8 cellular contexts compared by ENCODE assay signal in the genomic region with DNA sequence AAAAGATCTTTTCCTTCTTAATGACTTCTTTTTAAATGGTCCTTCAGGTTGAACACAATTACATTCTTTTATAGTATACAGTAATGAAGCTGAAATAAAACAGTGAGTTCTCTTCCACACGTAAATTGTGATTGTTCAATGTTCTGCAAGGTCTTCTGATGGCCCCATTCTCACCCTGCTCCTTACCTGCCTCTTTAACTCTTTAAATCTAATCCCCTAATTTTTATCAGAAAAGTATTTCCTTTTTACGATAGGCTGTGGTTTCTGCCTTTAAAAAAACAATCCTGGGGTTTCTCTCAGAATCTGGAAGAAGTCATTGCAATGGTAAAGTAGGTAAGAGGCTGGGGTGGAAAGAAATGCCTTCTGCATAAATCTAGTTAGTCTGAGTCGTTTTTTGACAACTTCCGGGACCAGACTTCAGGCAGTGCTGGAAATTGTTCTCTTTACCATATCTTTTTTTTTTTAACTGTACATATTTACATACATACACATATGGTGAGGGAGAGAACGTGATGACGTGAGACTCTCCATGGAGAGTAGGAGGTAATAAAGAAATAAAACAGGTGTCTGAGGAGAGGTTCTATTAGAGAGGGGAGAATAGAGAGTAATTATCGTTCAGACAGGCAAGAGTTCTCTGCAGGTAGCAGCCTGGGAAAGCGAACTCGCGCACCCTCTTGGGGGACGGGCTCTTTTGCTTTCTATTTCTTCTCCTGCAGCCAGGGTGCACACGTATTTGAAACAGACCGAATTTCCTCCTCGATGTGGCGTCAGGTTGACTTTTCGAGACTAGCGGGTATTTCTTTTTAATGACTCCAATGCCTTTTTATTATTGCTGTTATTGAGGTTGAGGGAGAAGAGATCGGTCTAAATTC. TPM values are rescaled to one million over a fixed set of nuclear protein-coding genes. Genes with fewer than 3 reads are reported as not detected.
A peak's percentile ranks its signal among the peaks of the same experiment; 100 is the strongest.
DNase-seq lines count a peak whose midpoint lies in the region; ATAC-seq and TF ChIP-seq lines count a peak whose summit lies in the region.

SIDT1 (plus strand) TSS at position 730 of the 872 bp plus-strand sequence. CDS start 467 bp downstream, outside the sequence.

- peaks cover 37% of the 10 kb centered on the region for H3K4me1 ChIP-seq in CD4-positive, CD25-positive, alpha-beta regulatory T cell (ENCODE audit: control insufficient read depth, insufficient read depth, low read length, poor library complexity, severe bottlenecking)
- H3K4me1 ChIP-seq in sigmoid colon = peaks cover 0 to 18% (median 10%) of the 10 kb centered on the region in 4 donors

- peak; percentile 83 to 84 for ATAC-seq in CD4-positive, CD25-positive, alpha-beta regulatory T cell (ENCODE audit: low read depth in 2 of 2)
- peak; percentile 71 for ATAC-seq in GM19351 (IDR thresholded peaks at IDR 0.05; ENCODE audit: unreplicated experiment)
- ATAC-seq in HG03460 (IDR thresholded peaks at IDR 0.05; ENCODE audit: unreplicated experiment) = peak; percentile 76
- peak; percentile 58 for ATAC-seq in left ventricle myocardium superior

- H3K4me3 Mint-ChIP-seq in CD4-positive, CD25-positive, alpha-beta regulatory T cell = peak within 1 kb of the TSS; percentile 96 to 100 (median 97)
- H3K4me3 Mint-ChIP-seq in activated naive CD4-positive, alpha-beta T cell treated with anti-CD3 and anti-CD28 coated beads for 36 hours = peak within 1 kb of the TSS; percentile 97

- peak within 1 kb of the TSS; percentile 84 for H3K4me3 ChIP-seq in CD4-positive, CD25-positive, alpha-beta regulatory T cell (ENCODE audit: low read depth, low read length)
- H3K4me3 ChIP-seq in sigmoid colon = peak within 1 kb of the TSS; percentile 36 to 70 (median 54)

- H3K9me3 ChIP-seq in CD4-positive, CD25-positive, alpha-beta regulatory T cell (ENCODE audit: control insufficient read depth in 2 of 2, low read length in 2 of 2) = no peaks in the 10 kb centered on the region
- H3K9me3 ChIP-seq in sigmoid colon = no peaks in the 10 kb centered on the region

- no peak for TF ChIP-seq CTCF in sigmoid colon (IDR thresholded peaks at IDR 0.05)

- TF ChIP-seq EP300 in sigmoid colon (IDR thresholded peaks at IDR 0.05) = no peak

- peaks cover 10% of the 10 kb centered on the region for H3K27me3 Mint-ChIP-seq in CD4-positive, CD25-positive, alpha-beta regulatory T cell
- no peaks in the 10 kb centered on the region for H3K27me3 Mint-ChIP-seq in activated naive CD4-positive, alpha-beta T cell treated with anti-CD3 and anti-CD28 coated beads for 36 hours (ENCODE audit: low read depth)

- no peaks in the 10 kb centered on the region for H3K27me3 ChIP-seq in CD4-positive, CD25-positive, alpha-beta regulatory T cell (ENCODE audit: control insufficient read depth, insufficient read depth, low read length)
- peaks cover 0 to 50% (median 2%) of the 10 kb centered on the region in 3 donors for H3K27me3 ChIP-seq in sigmoid colon

- WGBS in sigmoid colon, 2 donors = 2 to 4% methylated on average over 18 of the region's 18 CpGs

- peaks cover 0 to 2% (median 0%) of the 10 kb centered on the region in 7 donors for H3K9me3 Mint-ChIP-seq in CD4-positive, CD25-positive, alpha-beta regulatory T cell
- no peaks in the 10 kb centered on the region for H3K9me3 Mint-ChIP-seq in activated naive CD4-positive, alpha-beta T cell treated with anti-CD3 and anti-CD28 coated beads for 36 hours

- peak within 1 kb of the TSS; percentile 97 to 100 (median 100) for H3K27ac Mint-ChIP-seq in CD4-positive, CD25-positive, alpha-beta regulatory T cell
- H3K27ac Mint-ChIP-seq in activated naive CD4-positive, alpha-beta T cell treated with anti-CD3 and anti-CD28 coated beads for 36 hours = peak within 1 kb of the TSS; percentile 96

- H3K4me1 Mint-ChIP-seq in CD4-positive, CD25-positive, alpha-beta regulatory T cell = peaks cover 26 to 52% (median 42%) of the 10 kb centered on the region in 4 donors
- H3K4me1 Mint-ChIP-seq in activated naive CD4-positive, alpha-beta T cell treated with anti-CD3 and anti-CD28 coated beads for 36 hours (ENCODE audit: low read depth) = peaks cover 46% of the 10 kb centered on the region

- CTCF ChIA-PET in activated naive CD4-positive, alpha-beta T cell treated with anti-CD3 and anti-CD28 coated beads for 36 hours (lab: Charles Lee) = interaction anchor here (0.6 to 0.7 kb wide), 3 partner anchors 16 to 46 kb away, joined by 3 to 4 read pairs (median 3); no protein-coding TSS in a partner anchor

- intact Hi-C loops in activated naive CD4-positive, alpha-beta T cell treated with anti-CD3 and anti-CD28 coated beads for 36 hours (cut with micrococcal nuclease) = loop anchor here (1.0 to 10.0 kb wide), 11 partner anchors 17 to 1613 kb away; partner anchors contain the start of genes ATG3, CCDC191, QTRT2 and SLC35A5
- intact Hi-C loops in left ventricle myocardium superior (cut with micrococcal nuclease) (no loop called here), sigmoid colon (cut with DNase I) (no loop called here)

- peak within 1 kb of the TSS; percentile 89 for H3K27ac ChIP-seq in CD4-positive, CD25-positive, alpha-beta regulatory T cell (ENCODE audit: insufficient read depth, low read length, poor library complexity, severe bottlenecking)
- H3K27ac ChIP-seq in sigmoid colon = peak within 1 kb of the TSS in 2 of 4 donors; percentile 4 to 34

- peaks cover under 1% of the 10 kb centered on the region for H3K36me3 ChIP-seq in CD4-positive, CD25-positive, alpha-beta regulatory T cell (ENCODE audit: control insufficient read depth, insufficient read depth, low read length)
- H3K36me3 ChIP-seq in sigmoid colon = no peaks in the 10 kb centered on the region

- DNase-seq in CD4-positive, CD25-positive, alpha-beta regulatory T cell = peak; percentile 50 to 90 (median 81)
- DNase-seq in RPMI7951 (ENCODE audit: low read depth) = peak; percentile 23
- DNase-seq in activated naive CD4-positive, alpha-beta T cell treated with anti-CD3 and anti-CD28 coated beads for 36 hours = peak; percentile 82
- peak; percentile 32 for DNase-seq in left ventricle myocardium superior
- no peak for DNase-seq in sigmoid colon
- no peak for DNase-seq in ecto neural progenitor cell (ENCODE audit: low spot score)

- H3K36me3 Mint-ChIP-seq in CD4-positive, CD25-positive, alpha-beta regulatory T cell = peaks cover 9% of the 10 kb centered on the region
- H3K36me3 Mint-ChIP-seq in activated naive CD4-positive, alpha-beta T cell treated with anti-CD3 and anti-CD28 coated beads for 36 hours (ENCODE audit: low read depth) = peaks cover 7% of the 10 kb centered on the region

- peak in 1 of 2 donors; percentile 25 for TF ChIP-seq POLR2A in sigmoid colon (IDR thresholded peaks at IDR 0.05)

RNA-seq across cellular contexts. Expression of gene SIDT1, which starts in this region (rescaled TPM):
- 59.9 TPM for total RNA-seq in CD4-positive, CD25-positive, alpha-beta regulatory T cell
- 10 to 100 TPM; 13.6 to 18.1 (median 17.7) TPM for polyA plus RNA-seq in CD4-positive, CD25-positive, alpha-beta regulatory T cell
- total RNA-seq in RPMI7951 (2014; rRNA removed; shearing (Covaris generic)) = under 0.01 TPM in 1 of 2 replicates, not detected in the other
- total RNA-seq in activated naive CD4-positive, alpha-beta T cell treated with anti-CD3 and anti-CD28 coated beads for 36 hours = 10 to 100 TPM; 14.6 to 14.9 TPM
- total RNA-seq in left ventricle myocardium superior = 0.47 TPM
- 1 to 10 TPM in 2 of 4 donors, under 1 TPM in 2; 0.49 to 1.9 (median 0.94) TPM for total RNA-seq in sigmoid colon
- polyA plus RNA-seq in sigmoid colon = 10 to 100 TPM in 1 of 3 donors, 1 to 10 TPM in 2; 1.4 to 16.7 (median 6.0) TPM

Comparison
In these comparisons a context has a peak if more than half of its experiments do, and no peak if none do; other contexts are left out.
1. RNA of gene SIDT1 (total RNA-seq): 59.9 TPM in CD4-positive, CD25-positive, alpha-beta regulatory T cell (single experiment) and 14.6 to 14.9 TPM in activated naive CD4-positive, alpha-beta T cell treated with anti-CD3 and anti-CD28 coated beads for 36 hours; 0.49 to 1.9 TPM in sigmoid colon, 0.47 TPM in left ventricle myocardium superior (single experiment) and under 0.01 TPM in RPMI7951; every median in the first group is over 4 times any median in the second.
2. Peak in DNase-seq in RPMI7951; RNA of the gene not detected or under 1 TPM.
3. Peak in DNase-seq and ATAC-seq in left ventricle myocardium superior; RNA of the gene not detected or under 1 TPM.
4. DNase-seq: peak in CD4-positive, CD25-positive, alpha-beta regulatory T cell (3 of 3) and activated naive CD4-positive, alpha-beta T cell treated with anti-CD3 and anti-CD28 coated beads for 36 hours (single experiment); none in sigmoid colon (single experiment) and ecto neural progenitor cell (single experiment).
5. Peak in every context shown above with its lines, with median percentiles within 50 percentile points of each other: ATAC-seq.